1 cellular context compared by ENCODE assay signal in the genomic region with DNA sequence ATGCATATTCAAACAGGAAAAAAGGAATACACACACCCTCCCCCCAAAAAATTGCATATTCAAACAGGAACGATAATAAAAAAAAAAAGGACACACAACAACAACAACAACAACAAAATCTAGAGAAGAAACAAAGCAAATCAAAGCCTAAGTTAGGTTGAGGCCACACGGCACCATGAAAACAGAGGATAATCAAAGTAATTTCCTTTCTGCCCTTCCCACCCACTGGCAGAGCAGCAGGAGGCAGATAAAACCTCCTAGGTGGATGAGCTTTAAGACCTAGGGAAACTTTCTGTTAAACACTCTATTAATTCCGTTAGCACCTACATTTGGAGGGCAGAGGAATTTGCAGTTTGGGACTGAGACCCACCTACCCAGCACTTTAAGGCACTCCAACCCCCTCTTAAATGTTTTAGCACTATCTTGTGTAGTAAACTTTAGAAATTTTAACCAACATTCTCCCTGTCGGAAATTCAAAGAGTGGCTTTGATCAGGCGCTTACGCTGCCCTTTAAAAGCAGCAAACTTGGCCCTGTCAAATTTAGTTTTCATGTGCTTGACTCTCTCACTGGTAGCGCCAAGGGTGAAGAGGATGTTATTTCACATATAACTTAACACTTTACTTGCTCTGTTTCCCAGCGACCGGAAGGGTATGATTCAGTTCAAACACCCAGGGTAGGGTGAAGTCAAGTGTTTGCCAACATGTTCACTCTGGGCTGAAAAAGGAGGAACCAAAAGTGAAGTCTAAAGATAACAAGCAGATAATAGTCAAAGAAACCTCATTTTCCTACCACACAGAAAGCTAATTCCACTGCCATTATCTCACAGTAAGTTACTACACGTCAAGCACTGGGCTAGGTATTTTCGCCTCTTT.
A peak's percentile ranks its signal among the peaks of the same experiment; 100 is the strongest.
TF ChIP-seq lines count a peak whose summit lies in the region.

No MANE protein-coding gene starts in this region.

TF ChIP-seq in K562, 482 proteins besides CTCF, POLR2A, EP300 and RAD21 (continued from another document):
- TF ChIP-seq, protein P1, sequence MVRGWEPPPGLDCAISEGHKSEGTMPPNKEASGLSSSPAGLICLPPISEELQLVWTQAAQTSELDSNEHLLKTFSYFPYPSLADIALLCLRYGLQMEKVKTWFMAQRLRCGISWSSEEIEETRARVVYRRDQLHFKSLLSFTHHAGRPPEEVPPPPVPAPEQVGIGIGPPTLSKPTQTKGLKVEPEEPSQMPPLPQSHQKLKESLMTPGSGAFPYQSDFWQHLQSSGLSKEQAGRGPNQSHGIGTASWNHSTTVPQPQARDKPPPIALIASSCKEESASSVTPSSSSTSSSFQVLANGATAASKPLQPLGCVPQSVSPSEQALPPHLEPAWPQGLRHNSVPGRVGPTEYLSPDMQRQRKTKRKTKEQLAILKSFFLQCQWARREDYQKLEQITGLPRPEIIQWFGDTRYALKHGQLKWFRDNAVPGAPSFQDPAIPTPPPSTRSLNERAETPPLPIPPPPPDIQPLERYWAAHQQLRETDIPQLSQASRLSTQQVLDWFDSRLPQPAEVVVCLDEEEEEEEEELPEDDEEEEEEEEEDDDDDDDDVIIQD (CRISPR knock-in tag; IDR thresholded peaks at IDR 0.05), result no peak
- TF ChIP-seq GABPA (tag; conservative IDR thresholded peaks at IDR 0.05; ENCODE audit: low read depth) (0 out of 2 replicates have a peak, but pooled peaks have one; percentile 15), ZNF766 (CRISPR knock-in tag; conservative IDR thresholded peaks at IDR 0.05) (peak; percentile 100), CHD4 (IDR thresholded peaks at IDR 0.05; ENCODE audit: insufficient read depth, insufficient replicate concordance, low read depth, low read length, poor library complexity, severe bottlenecking) (no peak), NFE2 (IDR thresholded peaks at IDR 0.05; ENCODE audit: low read depth) (no peak), TCF3 (CRISPR knock-in tag; IDR thresholded peaks at IDR 0.05) (no peak), TAF1 (IDR thresholded peaks at IDR 0.05; ENCODE audit: control insufficient read depth, extremely low read depth, insufficient read depth, low read length, severe bottlenecking) (no peak), ETS2 (tag; IDR thresholded peaks at IDR 0.05; ENCODE audit: borderline replicate concordance, poor library complexity, severe bottlenecking) (no peak), ZNF212 (CRISPR knock-in tag; IDR thresholded peaks at IDR 0.05) (no peak), SOX6 (IDR thresholded peaks at IDR 0.05) (peak; percentile 9; the same call in 1 of the 2 replicates), MAZ (CRISPR knock-in tag; conservative IDR thresholded peaks at IDR 0.05 in 1 of 2, IDR thresholded peaks at IDR 0.05 in 1 of 2) (no peak)
- TF ChIP-seq, protein P2, sequence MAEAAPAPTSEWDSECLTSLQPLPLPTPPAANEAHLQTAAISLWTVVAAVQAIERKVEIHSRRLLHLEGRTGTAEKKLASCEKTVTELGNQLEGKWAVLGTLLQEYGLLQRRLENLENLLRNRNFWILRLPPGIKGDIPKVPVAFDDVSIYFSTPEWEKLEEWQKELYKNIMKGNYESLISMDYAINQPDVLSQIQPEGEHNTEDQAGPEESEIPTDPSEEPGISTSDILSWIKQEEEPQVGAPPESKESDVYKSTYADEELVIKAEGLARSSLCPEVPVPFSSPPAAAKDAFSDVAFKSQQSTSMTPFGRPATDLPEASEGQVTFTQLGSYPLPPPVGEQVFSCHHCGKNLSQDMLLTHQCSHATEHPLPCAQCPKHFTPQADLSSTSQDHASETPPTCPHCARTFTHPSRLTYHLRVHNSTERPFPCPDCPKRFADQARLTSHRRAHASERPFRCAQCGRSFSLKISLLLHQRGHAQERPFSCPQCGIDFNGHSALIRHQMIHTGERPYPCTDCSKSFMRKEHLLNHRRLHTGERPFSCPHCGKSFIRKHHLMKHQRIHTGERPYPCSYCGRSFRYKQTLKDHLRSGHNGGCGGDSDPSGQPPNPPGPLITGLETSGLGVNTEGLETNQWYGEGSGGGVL (CRISPR knock-in tag; IDR thresholded peaks at IDR 0.05), result no peak
- TF ChIP-seq, protein P3, sequence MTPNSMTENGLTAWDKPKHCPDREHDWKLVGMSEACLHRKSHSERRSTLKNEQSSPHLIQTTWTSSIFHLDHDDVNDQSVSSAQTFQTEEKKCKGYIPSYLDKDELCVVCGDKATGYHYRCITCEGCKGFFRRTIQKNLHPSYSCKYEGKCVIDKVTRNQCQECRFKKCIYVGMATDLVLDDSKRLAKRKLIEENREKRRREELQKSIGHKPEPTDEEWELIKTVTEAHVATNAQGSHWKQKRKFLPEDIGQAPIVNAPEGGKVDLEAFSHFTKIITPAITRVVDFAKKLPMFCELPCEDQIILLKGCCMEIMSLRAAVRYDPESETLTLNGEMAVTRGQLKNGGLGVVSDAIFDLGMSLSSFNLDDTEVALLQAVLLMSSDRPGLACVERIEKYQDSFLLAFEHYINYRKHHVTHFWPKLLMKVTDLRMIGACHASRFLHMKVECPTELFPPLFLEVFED (CRISPR knock-in tag; conservative IDR thresholded peaks at IDR 0.05), result no peak
